Comparison of ENCODE assay signal across 25 cellular contexts in the genomic region with DNA sequence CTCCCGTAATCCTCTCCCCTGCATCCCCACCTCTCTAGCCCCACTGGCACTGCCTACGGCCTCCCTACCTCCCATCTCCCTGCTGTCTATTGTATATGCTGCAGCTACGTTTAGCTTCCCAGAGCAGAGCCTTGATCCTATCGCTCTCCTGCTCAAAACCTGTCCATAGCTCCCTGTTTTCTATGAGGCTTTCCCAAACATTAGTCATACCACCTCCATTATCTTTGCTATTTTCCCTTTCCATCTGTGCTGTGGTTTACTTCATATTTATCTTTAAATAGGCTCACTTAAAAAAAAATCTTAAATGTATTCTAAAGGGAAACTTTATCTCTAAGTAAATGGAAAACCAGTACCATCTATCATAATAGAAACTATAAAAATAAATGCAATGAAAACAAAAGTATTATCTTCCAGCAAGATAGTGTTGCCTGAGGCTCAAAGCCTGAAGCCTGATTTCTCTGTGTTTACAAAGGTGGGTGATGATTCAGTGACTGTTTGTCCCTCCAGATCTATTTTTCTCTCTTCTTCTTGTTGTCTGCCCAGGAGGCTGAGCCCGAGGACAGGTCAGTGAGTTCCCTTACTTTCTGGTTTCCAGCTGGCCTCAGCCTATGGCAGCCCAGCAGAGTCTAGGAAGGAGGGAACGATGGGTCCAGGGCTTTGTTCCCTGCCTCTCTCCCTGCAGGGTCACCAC.
DNase-seq lines count a peak whose midpoint lies in the region; ATAC-seq, FAIRE-seq and TF ChIP-seq lines count a peak whose summit lies in the region.
"Had no signal": no experiment of that assay in that cellular context is flagged by ENCODE, and none has a peak within 500 bp of the region (broad histone marks: within the 10 kb centered on the region; RNA-seq: fewer than 3 reads in every experiment).

No MANE protein-coding gene starts in this region.

- no peak overlapping the region for H3K23ac ChIP-seq in trophoblast cell (ENCODE audit: low read length)

- peak overlapping the region; percentile 14 for H3K27ac Mint-ChIP-seq in activated CD4-positive, alpha-beta T cell treated with anti-CD3 and anti-CD28 coated beads, Interleukin-2, amount 10 ng/mL, durations not matched to agents 24 days and 14 days
- H3K27ac Mint-ChIP-seq in activated CD4-positive, alpha-beta T cell treated with anti-CD3 and anti-CD28 coated beads, Interleukin-2, amount 10 ng/mL, durations not matched to agents 7 days and 5 days, result no peak overlapping the region
- H3K27ac Mint-ChIP-seq: activated CD8-positive, alpha-beta memory T cell treated with anti-CD3 and anti-CD28 coated beads, Interleukin-2, amount 10 ng/mL, durations not matched to agents 7 days and 5 days; GM23338; mesothelial cell of epicardium; nephron progenitor cell; progenitor cell of endocrine pancreas had no signal

- H2AFZ ChIP-seq in trophoblast cell (ENCODE audit: insufficient read depth, low read length, poor library complexity), result no peak overlapping the region
- H2AFZ ChIP-seq: GM23338 had no signal

- peak overlapping the region; percentile 28 for H3K18ac ChIP-seq in trophoblast cell (ENCODE audit: low read length)

- H3K4ac ChIP-seq in trophoblast cell (ENCODE audit: low read depth, low read length), result peak overlapping the region; percentile 0

- peaks cover 73% of the 10 kb centered on the region for H3K4me1 Mint-ChIP-seq in activated CD4-positive, alpha-beta T cell treated with anti-CD3 and anti-CD28 coated beads, Interleukin-2, amount 10 ng/mL, durations not matched to agents 24 days and 14 days
- peaks cover 86% of the 10 kb centered on the region for H3K4me1 Mint-ChIP-seq in activated CD4-positive, alpha-beta T cell treated with anti-CD3 and anti-CD28 coated beads, Interleukin-2, amount 10 ng/mL, durations not matched to agents 7 days and 5 days
- H3K4me1 Mint-ChIP-seq: GM23338 had no signal

- H3K79me1 ChIP-seq in trophoblast cell (ENCODE audit: low read length), result peaks cover 16% of the 10 kb centered on the region

- no peaks in the 10 kb centered on the region for H3K9me3 ChIP-seq in trophoblast cell (ENCODE audit: insufficient read depth, low read depth, low read length)
- H3K9me3 ChIP-seq: BLaER1, body of pancreas, suprapubic skin, uterus had no signal

- ATAC-seq in stimulated activated naive CD8-positive, alpha-beta T cell treated with anti-CD3 and anti-CD28 coated beads, Interleukin-15, Interleukin-2, amounts not matched to agents 100 U/mL and 50 U/mL, for 24 hours, result no peak
- ATAC-seq: activated CD8-positive, alpha-beta memory T cell treated with anti-CD3 and anti-CD28 coated beads, Interleukin-2, amount 10 ng/mL, durations not matched to agents 7 days and 5 days; body of pancreas; GM23338; left colon had no signal

- no peak overlapping the region for H4K12ac ChIP-seq in trophoblast cell (ENCODE audit: low read depth, low read length)

- H2BK120ac ChIP-seq in trophoblast cell (ENCODE audit: insufficient read depth, low read length, poor library complexity), result peak overlapping the region; percentile 12

- H3K4me2 ChIP-seq in trophoblast cell (ENCODE audit: low read length), result no peak overlapping the region
- H3K4me2 ChIP-seq: BLaER1, GM23338 had no signal

- no peak overlapping the region for H2AK5ac ChIP-seq in trophoblast cell (ENCODE audit: low read length)

- no peak overlapping the region for H3K9ac ChIP-seq in trophoblast cell (ENCODE audit: low read length)
- H3K9ac ChIP-seq: BLaER1 had no signal

- TF ChIP-seq CTCF in bronchial epithelial cell (IDR thresholded peaks at IDR 0.05; ENCODE audit: insufficient read depth, low read length, severe bottlenecking), result no peak

- peak overlapping the region; percentile 75 for H3K27ac ChIP-seq in trophoblast cell (ENCODE audit: low read depth, low read length)
- H3K27ac ChIP-seq: BLaER1, body of pancreas, RWPE1, suprapubic skin had no signal

- H3K79me2 ChIP-seq in trophoblast cell (ENCODE audit: control insufficient read depth, insufficient read depth, low read length, poor library complexity), result no peaks in the 10 kb centered on the region

- H3K36me3 Mint-ChIP-seq in activated CD4-positive, alpha-beta T cell treated with anti-CD3 and anti-CD28 coated beads, Interleukin-2, amount 10 ng/mL, durations not matched to agents 24 days and 14 days (ENCODE audit: low read depth), result peaks cover 5% of the 10 kb centered on the region
- peaks cover 46% of the 10 kb centered on the region for H3K36me3 Mint-ChIP-seq in activated CD4-positive, alpha-beta T cell treated with anti-CD3 and anti-CD28 coated beads, Interleukin-2, amount 10 ng/mL, durations not matched to agents 7 days and 5 days (ENCODE audit: low read depth)
- H3K36me3 Mint-ChIP-seq: mesothelial cell of epicardium had no signal

- no peak for DNase-seq in activated CD4-positive, alpha-beta T cell treated with anti-CD3 and anti-CD28 coated beads, Interleukin-2, amount 10 ng/mL, durations not matched to agents 24 days and 14 days
- DNase-seq in activated CD4-positive, alpha-beta T cell treated with anti-CD3 and anti-CD28 coated beads, Interleukin-2, amount 10 ng/mL, durations not matched to agents 7 days and 5 days, result no peak
- peak; percentile 58 for DNase-seq in NCI-H69 (lab: John Stamatoyannopoulos, UW)
- DNase-seq in bronchial epithelial cell (ENCODE audit: low read depth), result peak; percentile 28
- DNase-seq in trophoblast cell, result peak; percentile 41 to 73
- DNase-seq in NCI-H1694 (lab: John Stamatoyannopoulos, UW), result no peak
- DNase-seq in stimulated activated naive CD8-positive, alpha-beta T cell treated with anti-CD3 and anti-CD28 coated beads, Interleukin-15, Interleukin-2, amounts not matched to agents 100 U/mL and 50 U/mL, for 24 hours, result no peak
- DNase-seq in Kasumi-1 (lab: John Stamatoyannopoulos, UW), result no peak
- DNase-seq: activated CD4-positive, alpha-beta T cell treated with anti-CD3 and anti-CD28 coated beads for 1 hour; activated CD8-positive, alpha-beta memory T cell treated with anti-CD3 and anti-CD28 coated beads, Interleukin-2, amount 10 ng/mL, durations not matched to agents 7 days and 5 days; body of pancreas; glutamatergic neuron; left colon; NCI-H1092 treated with DMSO at 0.1 percent for 48 hours; NCI-H510A; nephron progenitor cell; uterus had no signal

- H3K4me3 Mint-ChIP-seq in activated CD4-positive, alpha-beta T cell treated with anti-CD3 and anti-CD28 coated beads, Interleukin-2, amount 10 ng/mL, durations not matched to agents 24 days and 14 days, result no peak overlapping the region
- H3K4me3 Mint-ChIP-seq in activated CD4-positive, alpha-beta T cell treated with anti-CD3 and anti-CD28 coated beads, Interleukin-2, amount 10 ng/mL, durations not matched to agents 7 days and 5 days, result no peak overlapping the region
- H3K4me3 Mint-ChIP-seq: activated CD8-positive, alpha-beta memory T cell treated with anti-CD3 and anti-CD28 coated beads, Interleukin-2, amount 10 ng/mL, durations not matched to agents 7 days and 5 days; activated naive CD8-positive, alpha-beta T cell; GM23338; mesothelial cell of epicardium; nephron progenitor cell had no signal

- H3K4me3 ChIP-seq in bronchial epithelial cell (ENCODE audit: low read depth, low read length) (no peak overlapping the region), trophoblast cell (ENCODE audit: low read depth, low read length) (no peak overlapping the region)
- H3K4me3 ChIP-seq: BLaER1, body of pancreas, GM23338, suprapubic skin, uterus had no signal

- peaks cover 11% of the 10 kb centered on the region for H3K9me3 Mint-ChIP-seq in activated CD4-positive, alpha-beta T cell treated with anti-CD3 and anti-CD28 coated beads, Interleukin-2, amount 10 ng/mL, durations not matched to agents 24 days and 14 days
- H3K9me3 Mint-ChIP-seq in activated CD4-positive, alpha-beta T cell treated with anti-CD3 and anti-CD28 coated beads, Interleukin-2, amount 10 ng/mL, durations not matched to agents 7 days and 5 days, result peaks cover 30% of the 10 kb centered on the region
- H3K9me3 Mint-ChIP-seq: GM23338, mesothelial cell of epicardium, nephron progenitor cell had no signal

- H2BK5ac ChIP-seq in trophoblast cell (ENCODE audit: low read depth, low read length, poor library complexity), result peak overlapping the region; percentile 73

- no peaks in the 10 kb centered on the region for H3K27me3 Mint-ChIP-seq in activated CD4-positive, alpha-beta T cell treated with anti-CD3 and anti-CD28 coated beads, Interleukin-2, amount 10 ng/mL, durations not matched to agents 24 days and 14 days
- no peaks in the 10 kb centered on the region for H3K27me3 Mint-ChIP-seq in activated CD4-positive, alpha-beta T cell treated with anti-CD3 and anti-CD28 coated beads, Interleukin-2, amount 10 ng/mL, durations not matched to agents 7 days and 5 days
- H3K27me3 Mint-ChIP-seq: activated CD8-positive, alpha-beta memory T cell treated with anti-CD3 and anti-CD28 coated beads, Interleukin-2, amount 10 ng/mL, durations not matched to agents 7 days and 5 days; activated naive CD8-positive, alpha-beta T cell had no signal

- H3K4me1 ChIP-seq in trophoblast cell (ENCODE audit: control insufficient read depth in 1 of 2, insufficient read depth in 2 of 2, low read length in 2 of 2), result peaks cover 13 to 15% of the 10 kb centered on the region in 2 experiments
- H3K4me1 ChIP-seq: uterus had no signal

- H2BK12ac ChIP-seq in trophoblast cell (ENCODE audit: low read length), result no peak overlapping the region

- peak overlapping the region; percentile 87 for H4K91ac ChIP-seq in trophoblast cell (ENCODE audit: low read depth, low read length)

- POLR2A ChIA-PET in activated CD4-positive, alpha-beta T cell treated with anti-CD3 and anti-CD28 coated beads, Interleukin-2, amount 10 ng/mL, durations not matched to agents 7 days and 5 days (lab: Charles Lee), result no interaction called here

- no peaks in the 10 kb centered on the region for H3K36me3 ChIP-seq in bronchial epithelial cell (ENCODE audit: control insufficient read depth, insufficient read depth, low read length)
- no peaks in the 10 kb centered on the region for H3K36me3 ChIP-seq in trophoblast cell (ENCODE audit: control insufficient read depth in 1 of 2, insufficient read depth in 2 of 2, low read length in 2 of 2)
- H3K36me3 ChIP-seq: BLaER1, suprapubic skin, uterus had no signal

- H3K14ac ChIP-seq in trophoblast cell (ENCODE audit: low read length), result peak overlapping the region; percentile 8

- H3K27me3 ChIP-seq in bronchial epithelial cell (ENCODE audit: control insufficient read depth, insufficient read depth, low read length) (no peaks in the 10 kb centered on the region), trophoblast cell (ENCODE audit: insufficient read depth, low read length) (no peaks in the 10 kb centered on the region)
- H3K27me3 ChIP-seq: BLaER1, body of pancreas, suprapubic skin, uterus had no signal

- peak; percentile 32 for FAIRE-seq in bronchial epithelial cell (lab: Jason Lieb, UNC)
- FAIRE-seq: colon had no signal

- H4K8ac ChIP-seq in trophoblast cell (ENCODE audit: low read depth, low read length), result peak overlapping the region; percentile 51

- CTCF ChIA-PET in activated CD4-positive, alpha-beta T cell treated with anti-CD3 and anti-CD28 coated beads, Interleukin-2, amount 10 ng/mL, durations not matched to agents 7 days and 5 days (lab: Charles Lee), result interaction anchor here (0.5 to 2.0 kb wide), 4 partner anchors 10 to 37 kb away, joined by 3 to 5 read pairs (median 3); no protein-coding TSS in a partner anchor

- WGBS in trophoblast cell (ENCODE audit: extremely low coverage, insufficient coverage, insufficient read length), result no CpG with 5 or more reads among the region's 6 CpGs

- intact Hi-C loops in activated CD4-positive, alpha-beta T cell treated with anti-CD3 and anti-CD28 coated beads, Interleukin-2, amount 10 ng/mL, durations not matched to agents 24 days and 14 days (cut with micrococcal nuclease), result no loop called here

Comparison
In these comparisons a context has a peak if more than half of its experiments do, and no peak if none do; other contexts are left out.
1. DNase-seq: peak in NCI-H69 (single experiment), bronchial epithelial cell (single experiment) and trophoblast cell (2 of 2); none in activated CD4-positive, alpha-beta T cell treated with anti-CD3 and anti-CD28 coated beads, Interleukin-2, amount 10 ng/mL, durations not matched to agents 24 days and 14 days (single experiment), activated CD4-positive, alpha-beta T cell treated with anti-CD3 and anti-CD28 coated beads, Interleukin-2, amount 10 ng/mL, durations not matched to agents 7 days and 5 days (single experiment), NCI-H1694 (single experiment), stimulated activated naive CD8-positive, alpha-beta T cell treated with anti-CD3 and anti-CD28 coated beads, Interleukin-15, Interleukin-2, amounts not matched to agents 100 U/mL and 50 U/mL, for 24 hours (single experiment) and Kasumi-1 (0 of 2).